ENCODE assay signal across 11 cellular contexts in genomic region chr6:75275067-75275466, GRCh38. TPM values are rescaled to one million over a fixed set of nuclear protein-coding genes. Genes with fewer than 3 reads are reported as not detected.
DNase-seq lines count a peak whose midpoint lies in the region; ATAC-seq, FAIRE-seq and TF ChIP-seq lines count a peak whose summit lies in the region.
"Had no signal": no experiment of that assay in that cellular context is flagged by ENCODE, and none has a peak within 500 bp of the region (broad histone marks: within the 10 kb centered on the region; RNA-seq: fewer than 3 reads in every experiment).

No MANE protein-coding gene starts in this region.

- no peak for ATAC-seq in HG03565 (IDR thresholded peaks at IDR 0.05; ENCODE audit: unreplicated experiment)
- ATAC-seq: left ventricle myocardium superior had no signal

- H3K9me3 ChIP-seq in endothelial cell of umbilical vein (replicated peaks; ENCODE audit: control insufficient read depth, insufficient read depth, low read length) (peaks cover 2% of the 10 kb centered on the region), smooth muscle cell (replicated peaks; ENCODE audit: low read depth) (no peaks in the 10 kb centered on the region)

- no peak overlapping the region for H3K4me3 Mint-ChIP-seq in activated naive CD4-positive, alpha-beta T cell treated with anti-CD3 and anti-CD28 coated beads for 36 hours

- H3K9me1 ChIP-seq in endothelial cell of umbilical vein (replicated peaks; ENCODE audit: control insufficient read depth, extremely low read depth, insufficient read depth, low read length) = no peaks in the 10 kb centered on the region

- BruUV-seq in endothelial cell of umbilical vein (replicated peaks; lab: Mats Ljungman, UMichigan) = no TSS peak

- H3K4me2 ChIP-seq in endothelial cell of umbilical vein (ENCODE audit: insufficient read depth, low read length) (no peak overlapping the region), smooth muscle cell (peak overlapping the region; percentile 53)

- DNase-seq in activated naive CD4-positive, alpha-beta T cell treated with anti-CD3 and anti-CD28 coated beads for 36 hours = no peak
- no peak for DNase-seq in activated naive CD4-positive, alpha-beta T cell treated with anti-CD3 and anti-CD28 coated beads, Interleukin-2, amount 50 U/mL, for 16 hours
- DNase-seq in RCC 7860 (ENCODE audit: low spot score) = peak; percentile 67
- DNase-seq in endothelial cell of umbilical vein (ENCODE audit: low read depth, low spot score) = peak; percentile 47
- DNase-seq in smooth muscle cell (lab: John Stamatoyannopoulos, UW; ENCODE audit: unreplicated experiment) = no peak
- DNase-seq in SW480 (ENCODE audit: low spot score) = no peak
- no peak for DNase-seq in NCI-H1417 treated with DMSO at 0.1 percent for 48 hours (lab: John Stamatoyannopoulos, UW)
- DNase-seq: effector memory CD4-positive, alpha-beta T cell; left ventricle myocardium superior; NK-92 treated with Interleukin-12 subunit alpha and Interleukin-12 subunit beta, amount 100 ng/mL, for 24 hours had no signal

- POLR2A ChIA-PET in endothelial cell of umbilical vein (lab: Charles Lee) = interaction anchor here (1.2 kb wide), 1 partner anchor 10 kb away, joined by 6 read pairs; the partner anchor contains the start of gene TMEM30A

- H4K20me1 ChIP-seq in endothelial cell of umbilical vein (replicated peaks; ENCODE audit: control insufficient read depth, extremely low read depth, insufficient read depth, low read length) = peaks cover 2% of the 10 kb centered on the region
- peaks cover 20% of the 10 kb centered on the region for H4K20me1 ChIP-seq in smooth muscle cell (ENCODE audit: low read depth)

- H2AFZ ChIP-seq in endothelial cell of umbilical vein (ENCODE audit: low read depth, low read length) (no peak overlapping the region), smooth muscle cell (ENCODE audit: low read depth) (no peak overlapping the region)

- H3K9ac ChIP-seq in endothelial cell of umbilical vein (replicated peaks; ENCODE audit: extremely low read depth, insufficient read depth, low read length) (no peak overlapping the region), smooth muscle cell (ENCODE audit: low read depth) (no peak overlapping the region)

- H3K27me3 ChIP-seq in endothelial cell of umbilical vein (ENCODE audit: control insufficient read depth in 2 of 2, insufficient read depth in 2 of 2, low read length in 2 of 2) = no peaks in the 10 kb centered on the region
- no peaks in the 10 kb centered on the region for H3K27me3 ChIP-seq in smooth muscle cell (ENCODE audit: low read depth)

- H3K36me3 ChIP-seq in endothelial cell of umbilical vein (ENCODE audit: control insufficient read depth in 2 of 2, extremely low read depth in 1 of 2, insufficient read depth in 2 of 2, low read length in 2 of 2) (peaks cover 0 to 6% of the 10 kb centered on the region in 2 experiments), smooth muscle cell (ENCODE audit: low read depth) (peaks cover 4% of the 10 kb centered on the region)

- peak overlapping the region; percentile 80 for H3K27ac Mint-ChIP-seq in activated naive CD4-positive, alpha-beta T cell treated with anti-CD3 and anti-CD28 coated beads for 36 hours

- peaks cover 25% of the 10 kb centered on the region for H3F3A ChIP-seq in smooth muscle cell (ENCODE audit: low read depth)

- peaks cover 79% of the 10 kb centered on the region for H3K4me1 Mint-ChIP-seq in activated naive CD4-positive, alpha-beta T cell treated with anti-CD3 and anti-CD28 coated beads for 36 hours (ENCODE audit: low read depth)

- H3K79me2 ChIP-seq in endothelial cell of umbilical vein (ENCODE audit: control insufficient read depth, insufficient read depth, low read length) (peaks cover 97% of the 10 kb centered on the region), smooth muscle cell (ENCODE audit: low read depth) (peaks cover 91% of the 10 kb centered on the region)

- CTCF ChIA-PET in activated naive CD4-positive, alpha-beta T cell treated with anti-CD3 and anti-CD28 coated beads for 36 hours (lab: Charles Lee) = interaction anchor here (0.6 to 3.1 kb wide), 4 partner anchors 8 to 22 kb away, joined by 3 to 17 read pairs (median 5); partner anchors contain the start of gene TMEM30A
- CTCF ChIA-PET in endothelial cell of umbilical vein (lab: Charles Lee) = interaction anchor here (1.3 to 1.8 kb wide), 3 partner anchors 8 to 22 kb away, joined by 3 to 7 read pairs (median 6); no protein-coding TSS in a partner anchor

- TF ChIP-seq CTCF in endothelial cell of umbilical vein (IDR thresholded peaks at IDR 0.05; ENCODE audit: extremely low read depth in 1 of 2, insufficient read depth in 1 of 2, low read depth in 1 of 2, low read length in 2 of 2) (no peak), smooth muscle cell (IDR thresholded peaks at IDR 0.05; ENCODE audit: borderline replicate concordance, insufficient read depth, poor library complexity, severe bottlenecking) (no peak)

- intact Hi-C loops in activated naive CD4-positive, alpha-beta T cell treated with anti-CD3 and anti-CD28 coated beads for 36 hours (cut with micrococcal nuclease) = loop anchor here (1.0 kb wide), 1 partner anchor 9 kb away; the partner anchor contains the start of gene TMEM30A
- intact Hi-C loops in endothelial cell of umbilical vein (cut with micrococcal nuclease) = no loop called here

- H3K4me1 ChIP-seq in endothelial cell of umbilical vein (ENCODE audit: control insufficient read depth, extremely low read depth, insufficient read depth, low read length) (peaks cover 35% of the 10 kb centered on the region), smooth muscle cell (ENCODE audit: low read depth) (peaks cover 55% of the 10 kb centered on the region)

- no peak for TF ChIP-seq POLR2A in endothelial cell of umbilical vein (IDR thresholded peaks at IDR 0.05; ENCODE audit: low read depth, low read length)

- FAIRE-seq in RCC 7860 (lab: Jason Lieb, UNC) = no peak
- no peak for FAIRE-seq in endothelial cell of umbilical vein (lab: Jason Lieb, UNC)

- peaks cover 42% of the 10 kb centered on the region for H3K36me3 Mint-ChIP-seq in activated naive CD4-positive, alpha-beta T cell treated with anti-CD3 and anti-CD28 coated beads for 36 hours (ENCODE audit: low read depth)

- H3K27me3 Mint-ChIP-seq in activated naive CD4-positive, alpha-beta T cell treated with anti-CD3 and anti-CD28 coated beads for 36 hours (ENCODE audit: low read depth) = no peaks in the 10 kb centered on the region

- dilution Hi-C loops in endothelial cell of umbilical vein (cut with MboI; ENCODE audit: extremely low pct_ligation_motif_present, low sequenced_read_pairs) = no loop called here

- H3K9me3 Mint-ChIP-seq in activated naive CD4-positive, alpha-beta T cell treated with anti-CD3 and anti-CD28 coated beads for 36 hours = no peaks in the 10 kb centered on the region

- H3K4me3 ChIP-seq in endothelial cell of umbilical vein (replicated peaks in 1 of 3; ENCODE audit: insufficient read depth in 1 of 3, low read depth in 1 of 3, low read length in 3 of 3) (no peak overlapping the region), smooth muscle cell (no peak overlapping the region)

- H3K27ac ChIP-seq in endothelial cell of umbilical vein (ENCODE audit: insufficient read depth, low read depth, low read length) (no peak overlapping the region), smooth muscle cell (ENCODE audit: low read depth) (peak overlapping the region; percentile 99)

TF ChIP-seq in endothelial cell of umbilical vein, 7 proteins besides CTCF, POLR2A, EP300 and RAD21:
- TF ChIP-seq FOS (IDR thresholded peaks at IDR 0.05; ENCODE audit: borderline replicate concordance, insufficient read depth, low read length) = peak; percentile 43
- no peak for TF ChIP-seq EZH2 (IDR thresholded peaks at IDR 0.05; ENCODE audit: borderline replicate concordance, low read depth, low read length, severe bottlenecking)

RNA-seq across cellular contexts. Expression of gene TMEM30A, which starts 9.5 kb away (rescaled TPM):
- 10 to 100 TPM; 68.9 to 76.0 TPM for total RNA-seq in activated naive CD4-positive, alpha-beta T cell treated with anti-CD3 and anti-CD28 coated beads for 36 hours
- 197 and 213 TPM in 2 replicates for total RNA-seq in endothelial cell of umbilical vein
- polyA plus RNA-seq in endothelial cell of umbilical vein = 26.6 and 42.2 TPM in 2 replicates
- polyA plus RNA-seq in endothelial cell of umbilical vein (2011; cell fraction: cytosol; rRNA removed) = 40.9 and 41.1 TPM in 2 replicates
- 57.1 and 70.7 TPM in 2 replicates for polyA plus RNA-seq in endothelial cell of umbilical vein (2011; cell fraction: nucleus; rRNA removed)
- polyA plus RNA-seq in endothelial cell of umbilical vein (2012) = 200 and 209 TPM in 2 replicates
- polyA minus RNA-seq in endothelial cell of umbilical vein = 61.1 and 80.6 TPM in 2 replicates
- 8.8 TPM for polyA minus RNA-seq in endothelial cell of umbilical vein (2011; cell fraction: cytosol; rRNA and poly(A)+ RNA removed)
- polyA minus RNA-seq in endothelial cell of umbilical vein (2011; cell fraction: nucleus; rRNA and poly(A)+ RNA removed) = 66.2 and 80.0 TPM in 2 replicates
- total RNA-seq in smooth muscle cell = 230 and 282 TPM in 2 replicates
- polyA plus RNA-seq in smooth muscle cell = 99.3 and 110 TPM in 2 replicates

RNA-seq across cellular contexts. Expression of gene COX7A2, which starts 31.5 kb away (rescaled TPM):
- total RNA-seq in activated naive CD4-positive, alpha-beta T cell treated with anti-CD3 and anti-CD28 coated beads for 36 hours = 100 to 1,000 TPM; 577 to 592 TPM
- total RNA-seq in endothelial cell of umbilical vein (426 and 455 TPM in 2 replicates), smooth muscle cell (321 and 1,287 TPM in 2 replicates)
- polyA plus RNA-seq in endothelial cell of umbilical vein (193 and 254 TPM in 2 replicates), smooth muscle cell (771 and 802 TPM in 2 replicates)
- polyA plus RNA-seq in endothelial cell of umbilical vein (2011; cell fraction: cytosol; rRNA removed) = 190 and 198 TPM in 2 replicates
- polyA plus RNA-seq in endothelial cell of umbilical vein (2011; cell fraction: nucleus; rRNA removed) = 93.3 and 104 TPM in 2 replicates
- 421 and 484 TPM in 2 replicates for polyA plus RNA-seq in endothelial cell of umbilical vein (2012)
- polyA minus RNA-seq in endothelial cell of umbilical vein = 79.4 and 85.3 TPM in 2 replicates
- polyA minus RNA-seq in endothelial cell of umbilical vein (2011; cell fraction: cytosol; rRNA and poly(A)+ RNA removed) = 54.4 TPM
- 24.0 and 27.7 TPM in 2 replicates for polyA minus RNA-seq in endothelial cell of umbilical vein (2011; cell fraction: nucleus; rRNA and poly(A)+ RNA removed)

Comparison
In these comparisons a context has a peak if more than half of its experiments do, and no peak if none do; other contexts are left out.
1. DNase-seq: peak in RCC 7860 (single experiment) and endothelial cell of umbilical vein (single experiment); none in activated naive CD4-positive, alpha-beta T cell treated with anti-CD3 and anti-CD28 coated beads for 36 hours (single experiment), activated naive CD4-positive, alpha-beta T cell treated with anti-CD3 and anti-CD28 coated beads, Interleukin-2, amount 50 U/mL, for 16 hours (single experiment), smooth muscle cell (single experiment), SW480 (single experiment) and NCI-H1417 treated with DMSO at 0.1 percent for 48 hours (single experiment).